In genomic region chr14:63642229-63642611, GRCh38 we compare ENCODE assay signal across 8 cellular contexts. TPM values are rescaled to one million over a fixed set of nuclear protein-coding genes. Genes with fewer than 3 reads are reported as not detected.
DNase-seq lines count a peak whose midpoint lies in the region; ATAC-seq and TF ChIP-seq lines count a peak whose summit lies in the region.

No MANE protein-coding gene starts in this region.

- DNase-seq in AG10803 (ENCODE audit: low read depth) (peak; percentile 94), NCI-H460 (ENCODE audit: extremely low read depth, low read depth) (peak; percentile 95), left lobe of liver (ENCODE audit: low spot score) (peak; percentile 83)
- DNase-seq in activated CD4-positive, alpha-beta T cell treated with anti-CD3 and anti-CD28 coated beads for 1 hour, result peak; percentile 63
- peak; percentile 76 for DNase-seq in stimulated activated CD4-positive, alpha-beta T cell treated with anti-CD3 and anti-CD28 coated beads, Interleukin-2, amount 100 ng/mL, for 4 hours (ENCODE audit: low read depth)

- peaks cover under 1% of the 10 kb centered on the region for H3K9me3 Mint-ChIP-seq in dendritic cell treated with granulocyte-macrophage colony-stimulating factor and Interleukin-4, amounts not matched to agents 40 ng/mL and 50 ng/mL, for 4 days

- peaks cover 31% of the 10 kb centered on the region for H3K36me3 Mint-ChIP-seq in dendritic cell treated with granulocyte-macrophage colony-stimulating factor and Interleukin-4, amounts not matched to agents 40 ng/mL and 50 ng/mL, for 4 days (ENCODE audit: low read depth)

- peaks cover 10% of the 10 kb centered on the region for H3K4me1 Mint-ChIP-seq in dendritic cell treated with granulocyte-macrophage colony-stimulating factor and Interleukin-4, amounts not matched to agents 40 ng/mL and 50 ng/mL, for 4 days (ENCODE audit: low read depth)

- peak overlapping the region; percentile 69 for H3K4me3 ChIP-seq in AG10803 (ENCODE audit: low read length)

- no peaks in the 10 kb centered on the region for H3K27me3 Mint-ChIP-seq in dendritic cell treated with granulocyte-macrophage colony-stimulating factor and Interleukin-4, amounts not matched to agents 40 ng/mL and 50 ng/mL, for 4 days

- intact Hi-C loops in dendritic cell treated with granulocyte-macrophage colony-stimulating factor and Interleukin-4, amounts not matched to agents 40 ng/mL and 50 ng/mL, for 4 days (cut with micrococcal nuclease), result loop anchor here (1.0 to 5.0 kb wide), 3 partner anchors 85 to 695 kb away; partner anchors contain the start of gene PPP2R5E

- H3K4me3 Mint-ChIP-seq in dendritic cell treated with granulocyte-macrophage colony-stimulating factor and Interleukin-4, amounts not matched to agents 40 ng/mL and 50 ng/mL, for 4 days, result peak overlapping the region; percentile 98

- no peak for TF ChIP-seq CTCF in AG10803 (conservative IDR thresholded peaks at IDR 0.05; ENCODE audit: low read length)

- peak overlapping the region; percentile 99 for H3K27ac Mint-ChIP-seq in dendritic cell treated with granulocyte-macrophage colony-stimulating factor and Interleukin-4, amounts not matched to agents 40 ng/mL and 50 ng/mL, for 4 days

- TF ChIP-seq POLR2A in GM19099 (IDR thresholded peaks at IDR 0.05; ENCODE audit: extremely low read depth, insufficient read length, low read depth), result peak; percentile 26

- ATAC-seq in HG03432 (IDR thresholded peaks at IDR 0.05; ENCODE audit: unreplicated experiment) (peak; percentile 62), left lobe of liver (peak; percentile 79)

RNA-seq across cellular contexts. Expression of gene WDR89, which starts 0.5 kb away (rescaled TPM):
- 22.9 and 23.8 TPM in 2 replicates for total RNA-seq in NCI-H460 (2014; rRNA removed; shearing (Covaris generic))
- polyA plus RNA-seq in NCI-H460 (2014; cell fraction: nucleus; rRNA removed), result 8.2 and 18.9 TPM in 2 replicates
- total RNA-seq in left lobe of liver, result 6.1 TPM

Comparison
In these comparisons a context has a peak if more than half of its experiments do, and no peak if none do; other contexts are left out.
1. Peak in every context shown above with its lines: DNase-seq, ATAC-seq and H3K4me3 ChIP-seq.